Comparison of ENCODE assay signal across 8 cellular contexts in genomic region chr17:7483238-7484066, GRCh38. TPM values are rescaled to one million over a fixed set of nuclear protein-coding genes. Genes with fewer than 3 reads are reported as not detected.
DNase-seq lines count a peak whose midpoint lies in the region; ATAC-seq and TF ChIP-seq lines count a peak whose summit lies in the region.

No MANE protein-coding gene starts in this region.

- ATAC-seq in HG02884 (IDR thresholded peaks at IDR 0.05; ENCODE audit: unreplicated experiment) (peak; percentile 30), left cardiac atrium (peak; percentile 70 to 78)

- H3K27ac Mint-ChIP-seq in type B pancreatic cell: peak overlapping the region; percentile 100

- H3K9me3 Mint-ChIP-seq in type B pancreatic cell: no peaks in the 10 kb centered on the region

- intact Hi-C loops in left cardiac atrium (cut with DNase I): loop anchor here in 1 of 2 donors (2.0 kb wide), 1 partner anchor 43 kb away; no protein-coding TSS in a partner anchor
- intact Hi-C loops in posterior cingulate gyrus (cut with DNase I): loop anchor here (1.0 to 10.0 kb wide), 4 partner anchors 46 to 129 kb away; partner anchors contain the start of genes KCTD11, SENP3, TMEM256 and TMEM95

- H3K4me1 Mint-ChIP-seq in type B pancreatic cell (ENCODE audit: unreplicated experiment): peaks cover 51% of the 10 kb centered on the region

- DNase-seq in GM12865 (ENCODE audit: low read depth) (peak; percentile 96), NCI-H1694 (lab: John Stamatoyannopoulos, UW) (peak; percentile 89), T-helper 1 cell (peak; percentile 90 to 96 (median 92)), amniotic stem cell (lab: John Stamatoyannopoulos, UW) (peak; percentile 85), left cardiac atrium (peak; percentile 96), posterior cingulate gyrus (peak; percentile 84 to 99 (median 94)), type B pancreatic cell (ENCODE audit: extremely low spot score, unreplicated experiment) (peak; percentile 87)

- peak overlapping the region; percentile 72 for H3K4me3 ChIP-seq in GM12865 (ENCODE audit: low read depth, low read length)

- peaks cover 10% of the 10 kb centered on the region for H3K36me3 Mint-ChIP-seq in type B pancreatic cell

- H3K4me3 Mint-ChIP-seq in type B pancreatic cell: peak overlapping the region; percentile 98

- H3K27me3 Mint-ChIP-seq in type B pancreatic cell: no peaks in the 10 kb centered on the region

- TF ChIP-seq CTCF in GM12865 (IDR thresholded peaks at IDR 0.05; ENCODE audit: insufficient read depth, low read depth, low read length, missing control alignments) (no peak), type B pancreatic cell (conservative IDR thresholded peaks at IDR 0.05) (no peak)

RNA-seq across cellular contexts. Expression of gene POLR2A, which starts 0.7 kb away (rescaled TPM):
- 10 to 100 TPM; 42.8 to 56.9 TPM for total RNA-seq in left cardiac atrium
- 175 and 244 TPM in 2 replicates for total RNA-seq in type B pancreatic cell (ENCODE audit: low replicate concordance)

RNA-seq across cellular contexts. Expression of gene SLC35G6, which starts 2.2 kb away (rescaled TPM):
- not detected for total RNA-seq in left cardiac atrium
- not detected in 2 replicates for total RNA-seq in type B pancreatic cell (ENCODE audit: low replicate concordance)

RNA-seq across cellular contexts. Expression of gene ZBTB4, which starts 4.0 kb away (rescaled TPM):
- 10 to 100 TPM; 62.1 to 62.2 TPM for total RNA-seq in left cardiac atrium
- total RNA-seq in type B pancreatic cell (ENCODE audit: low replicate concordance): 34.5 and 76.6 TPM in 2 replicates

RNA-seq across cellular contexts. Expression of gene CHRNB1, which starts 38.6 kb away (rescaled TPM):
- total RNA-seq in left cardiac atrium (10 to 100 TPM; 12.4 to 13.8 TPM), type B pancreatic cell (ENCODE audit: low replicate concordance) (16.4 and 51.1 TPM in 2 replicates)

RNA-seq across cellular contexts. Expression of gene FGF11, which starts 44.1 kb away (rescaled TPM):
- total RNA-seq in left cardiac atrium (10 to 100 TPM; 20.5 to 24.6 TPM), type B pancreatic cell (ENCODE audit: low replicate concordance) (21.8 and 76.0 TPM in 2 replicates)

Comparison
In these comparisons a context has a peak if more than half of its experiments do, and no peak if none do; other contexts are left out.
1. Peak in every context shown above with its lines: DNase-seq, ATAC-seq and H3K4me3 ChIP-seq.